Comparison of ENCODE assay signal across 18 cellular contexts in genomic region chr10:92814790-92815189, GRCh38. TPM values are rescaled to one million over a fixed set of nuclear protein-coding genes. Genes with fewer than 3 reads are reported as not detected.
A peak's percentile ranks its signal among the peaks of the same experiment; 100 is the strongest.
DNase-seq lines count a peak whose midpoint lies in the region; ATAC-seq, FAIRE-seq and TF ChIP-seq lines count a peak whose summit lies in the region.
"Had no signal": no experiment of that assay in that cellular context is flagged by ENCODE, and none has a peak within 500 bp of the region (broad histone marks: within the 10 kb centered on the region; RNA-seq: fewer than 3 reads in every experiment).

No MANE protein-coding gene starts in this region.

- POLR2A ChIA-PET in IMR-90 (lab: Charles Lee; ENCODE audit: unreplicated experiment) (no interaction called here), K562 (lab: Yijun Ruan, JAX) (interaction anchor here (1.2 kb wide), 1 partner anchor 14 kb away, joined by 3 read pairs; no protein-coding TSS in a partner anchor)

- peak overlapping the region; percentile 61; the same call in 1 of the 2 replicates for H4K5ac ChIP-seq in IMR-90 (ENCODE audit: low read depth, low read length)

- no peak for DNase-seq in IMR-90
- DNase-seq in KBM-7 = peak; percentile 25
- DNase-seq in K562 (ENCODE audit: extremely low read depth in 1 of 4, low spot score in 3 of 4) = no peak
- DNase-seq in mesenchymal stem cell = no peak
- DNase-seq in adrenal gland = no peak
- DNase-seq in NCI-H1092 (lab: John Stamatoyannopoulos, UW) = no peak
- no peak for DNase-seq in cardiac septum (ENCODE audit: low spot score)
- DNase-seq: C1 segment of cervical spinal cord; Caco-2; CD8-positive, alpha-beta T cell; DMS153; DND-41; GOT3; H9 had no signal

- H3K36me3 ChIP-seq in IMR-90 (ENCODE audit: control insufficient read depth, insufficient read depth, low read length) = no peaks in the 10 kb centered on the region
- no peaks in the 10 kb centered on the region for H3K36me3 ChIP-seq in K562 (ENCODE audit: control insufficient read depth, insufficient read depth, low read length)
- no peaks in the 10 kb centered on the region for H3K36me3 ChIP-seq in mesenchymal stem cell (ENCODE audit: control insufficient read depth in 1 of 2, insufficient read depth in 2 of 2, low read depth in 1 of 2, low read length in 2 of 2)
- no peaks in the 10 kb centered on the region for H3K36me3 ChIP-seq in adrenal gland (replicated peaks in 1 of 2)

- H3K23ac ChIP-seq in IMR-90 (ENCODE audit: low read depth, low read length) (peak overlapping the region; percentile 6), mesenchymal stem cell (ENCODE audit: low read length in 2 of 2) (no peak overlapping the region)

- intact Hi-C loops in IMR-90 (cut with micrococcal nuclease) (no loop called here), K562 (cut with micrococcal nuclease) (no loop called here), adrenal gland (cut with DNase I) (loop anchor here in 1 of 2 donors (10.0 kb wide), 1 partner anchor 130 kb away; the partner anchor contains the start of gene HHEX), cardiac septum (cut with DNase I) (no loop called here)

- peak overlapping the region; percentile 83 for H2BK120ac ChIP-seq in IMR-90 (ENCODE audit: low read depth, low read length)
- no peak overlapping the region for H2BK120ac ChIP-seq in mesenchymal stem cell (ENCODE audit: low read depth, low read length)

- no peak for TF ChIP-seq RAD21 in IMR-90 (IDR thresholded peaks at IDR 0.05; ENCODE audit: low read length)
- no peak for TF ChIP-seq RAD21 in K562 (CRISPR knock-in tag; conservative IDR thresholded peaks at IDR 0.05 in 1 of 2, IDR thresholded peaks at IDR 0.05 in 1 of 2)

- BruUV-seq in IMR-90 (replicated peaks; lab: Mats Ljungman, UMichigan) (no TSS peak), K562 (replicated peaks; lab: Mats Ljungman, UMichigan) (no TSS peak)

- TF ChIP-seq POLR2A in IMR-90 (IDR thresholded peaks at IDR 0.05; ENCODE audit: low read depth, low read length) (no peak), K562 (conservative IDR thresholded peaks at IDR 0.05) (no peak), adrenal gland (IDR thresholded peaks at IDR 0.05) (no peak)

- H3K9me3 ChIP-seq in IMR-90 (ENCODE audit: control insufficient read depth, insufficient read depth, low read length) = no peaks in the 10 kb centered on the region
- no peaks in the 10 kb centered on the region for H3K9me3 ChIP-seq in K562 (replicated peaks; ENCODE audit: control insufficient read depth, insufficient read depth, low read depth, low read length)
- no peaks in the 10 kb centered on the region for H3K9me3 ChIP-seq in mesenchymal stem cell (ENCODE audit: control insufficient read depth, low read length)
- H3K9me3 ChIP-seq in adrenal gland (replicated peaks in 1 of 3) = no peaks in the 10 kb centered on the region
- H3K9me3 ChIP-seq: Caco-2 had no signal

- H3K4me2 ChIP-seq in IMR-90 (ENCODE audit: low read depth, low read length) (no peak overlapping the region), K562 (ENCODE audit: insufficient read depth, low read length) (no peak overlapping the region; the same call in 1 of the 2 replicates), mesenchymal stem cell (ENCODE audit: low read length, poor library complexity, severe bottlenecking) (no peak overlapping the region)

- no peak for TF ChIP-seq EP300 in K562 (IDR thresholded peaks at IDR 0.05; ENCODE audit: low read length)

- H3K79me1 ChIP-seq in IMR-90 (ENCODE audit: low read depth in 1 of 2, low read length in 2 of 2) = no peaks in the 10 kb centered on the region
- no peaks in the 10 kb centered on the region for H3K79me1 ChIP-seq in mesenchymal stem cell (replicated peaks; ENCODE audit: low read length, poor library complexity, severe bottlenecking)

- no peaks in the 10 kb centered on the region for H3K27me3 ChIP-seq in IMR-90 (ENCODE audit: control insufficient read depth, insufficient read depth, low read length)
- H3K27me3 ChIP-seq in K562 (ENCODE audit: control insufficient read depth in 2 of 2, insufficient read depth in 2 of 2, low read length in 2 of 2) = no peaks in the 10 kb centered on the region
- H3K27me3 ChIP-seq in mesenchymal stem cell (ENCODE audit: control insufficient read depth in 1 of 2, insufficient read depth in 1 of 2, low read length in 2 of 2) = peaks cover 16 to 37% of the 10 kb centered on the region in 2 experiments
- H3K27me3 ChIP-seq in adrenal gland = no peaks in the 10 kb centered on the region

- no CpG with 5 or more reads among the region's 2 CpGs for WGBS in IMR-90 (ENCODE audit: extremely low coverage in 2 of 2, insufficient read length in 1 of 2), 2 experiments
- whole genome bisulfite sequencing in K562 (ENCODE audit: insufficient coverage, low coverage, missing lambda C conversion rate) = 28% methylated on average over 2 of the region's 2 CpGs
- 100% methylated on average over 2 of the region's 2 CpGs for WGBS in mesenchymal stem cell
- 63 to 84% (median 76%) methylated on average over 2 of the region's 2 CpGs for WGBS in adrenal gland, 4 donors

- ATAC-seq in IMR-90 (ENCODE audit: low read depth) = no peak
- ATAC-seq in K562 = no peak
- no peak for ATAC-seq in GM19035 (IDR thresholded peaks at IDR 0.05; ENCODE audit: unreplicated experiment)
- ATAC-seq: CD8-positive, alpha-beta T cell; GM12878; HCT116 had no signal

- H2BK15ac ChIP-seq in IMR-90 (ENCODE audit: low read depth, low read length) (peak overlapping the region; percentile 89; the same call in 2 of the 3 replicates), mesenchymal stem cell (ENCODE audit: low read depth, poor library complexity, severe bottlenecking) (no peak overlapping the region)

- H2BK20ac ChIP-seq in IMR-90 (ENCODE audit: low read depth, low read length) = peak overlapping the region; percentile 77

- H3K27ac ChIP-seq in IMR-90 (ENCODE audit: insufficient read depth, low read length) = 0 out of 2 replicates have a peak overlapping the region, but pooled peaks have one; percentile 17
- no peak overlapping the region for H3K27ac ChIP-seq in K562 (ENCODE audit: extremely low read depth, low read depth, low read length)
- no peak overlapping the region for H3K27ac ChIP-seq in mesenchymal stem cell (ENCODE audit: low read length, poor library complexity, severe bottlenecking)
- H3K27ac ChIP-seq in adrenal gland = no peak overlapping the region

- no peaks in the 10 kb centered on the region for H4K20me1 ChIP-seq in IMR-90 (ENCODE audit: insufficient read depth, low read length)
- H4K20me1 ChIP-seq in K562 (replicated peaks; ENCODE audit: control insufficient read depth, insufficient read depth, low read length) = no peaks in the 10 kb centered on the region

- CTCF ChIA-PET in IMR-90 (lab: Yijun Ruan, JAX) = no interaction called here
- CTCF ChIA-PET in K562 (lab: Yijun Ruan, JAX; ENCODE audit: low intra/inter-chr PET ratio) = interaction anchor here (0.5 kb wide), 1 partner anchor 55 kb away, joined by 3 read pairs; no protein-coding TSS in a partner anchor

- peak overlapping the region; percentile 67 for H3K14ac ChIP-seq in IMR-90 (replicated peaks; ENCODE audit: low read depth, low read length)
- no peak overlapping the region for H3K14ac ChIP-seq in mesenchymal stem cell (ENCODE audit: low read length in 2 of 2)

- in situ Hi-C loops in IMR-90 (cut with MboI; ENCODE audit: low sequenced_read_pairs) = no loop called here
- in situ Hi-C loops in KBM-7 (cut with MboI; ENCODE audit: low pct_unique_long_range_greater_than_20kb, low sequenced_read_pairs) = no loop called here
- in situ Hi-C loops in K562 (cut with MboI) = no loop called here

- peak overlapping the region; percentile 38; the same call in 1 of the 2 replicates for H3K56ac ChIP-seq in IMR-90 (ENCODE audit: extremely low read depth, insufficient read depth, low read length)

- no peak overlapping the region for H3K9ac ChIP-seq in IMR-90 (ENCODE audit: low read depth, low read length)
- no peak overlapping the region for H3K9ac ChIP-seq in K562 (ENCODE audit: insufficient read depth in 1 of 2, low read depth in 2 of 2, low read length in 2 of 2)
- no peak overlapping the region for H3K9ac ChIP-seq in mesenchymal stem cell (ENCODE audit: low read length)

- H2AK9ac ChIP-seq in IMR-90 (replicated peaks; ENCODE audit: low read depth, low read length, poor library complexity) = peak overlapping the region; percentile 4

- H2AK5ac ChIP-seq in IMR-90 (ENCODE audit: low read depth, low read length) (peak overlapping the region; percentile 89), mesenchymal stem cell (ENCODE audit: low read length, severe bottlenecking) (no peak overlapping the region)

- H3K4me3 ChIP-seq in IMR-90 (ENCODE audit: insufficient read depth, low read depth, low read length) (no peak overlapping the region), K562 (no peak overlapping the region), mesenchymal stem cell (ENCODE audit: insufficient read depth in 1 of 2, low read depth in 1 of 2, low read length in 2 of 2) (no peak overlapping the region), adrenal gland (no peak overlapping the region)
- H3K4me3 ChIP-seq: GM12878 had no signal

- H3K79me2 ChIP-seq in K562 (ENCODE audit: control insufficient read depth, insufficient read depth, low read length) = no peaks in the 10 kb centered on the region

- peak overlapping the region; percentile 34 to 41; a peak in 2 of 4 replicates for H4K8ac ChIP-seq in IMR-90 (ENCODE audit: low read depth in 2 of 2, low read length in 2 of 2)
- no peak overlapping the region for H4K8ac ChIP-seq in mesenchymal stem cell (ENCODE audit: low read length)

- TF ChIP-seq CTCF in IMR-90 (conservative IDR thresholded peaks at IDR 0.05; ENCODE audit: low read depth, low read length) (no peak), K562 (IDR thresholded peaks at IDR 0.05 in 2 of 3, conservative IDR thresholded peaks at IDR 0.05 in 1 of 3; ENCODE audit: insufficient read depth in 2 of 3, low read depth in 1 of 3, low read length in 3 of 3) (no peak), adrenal gland (IDR thresholded peaks at IDR 0.05) (no peak)

- H2AFZ ChIP-seq in IMR-90 (replicated peaks; ENCODE audit: low read length, poor library complexity) = peak overlapping the region; percentile 61
- H2AFZ ChIP-seq in K562 (ENCODE audit: low read depth, low read length) = peak overlapping the region; percentile 78; the same call in 1 of the 2 replicates
- H2AFZ ChIP-seq in mesenchymal stem cell (ENCODE audit: low read depth, low read length) = no peak overlapping the region

- H4K91ac ChIP-seq in IMR-90 (ENCODE audit: insufficient read depth, low read depth, low read length) (peak overlapping the region; percentile 64), mesenchymal stem cell (ENCODE audit: low read length) (peak overlapping the region; percentile 60)

- peaks cover 3% of the 10 kb centered on the region; the same call in 1 of the 2 replicates for H3K9me1 ChIP-seq in IMR-90 (ENCODE audit: insufficient read depth, low read length)
- H3K9me1 ChIP-seq in K562 (ENCODE audit: control insufficient read depth, insufficient read depth, low read length) = no peaks in the 10 kb centered on the region

- peak overlapping the region in 1 of 2 experiments; percentile 69 for H2BK12ac ChIP-seq in mesenchymal stem cell (ENCODE audit: low read length in 2 of 2)

- H3K4ac ChIP-seq in IMR-90 (ENCODE audit: low read depth, low read length) = peak overlapping the region; percentile 95
- no peak overlapping the region for H3K4ac ChIP-seq in mesenchymal stem cell (ENCODE audit: low read depth in 1 of 2, low read length in 2 of 2)

- H2BK5ac ChIP-seq in IMR-90 (ENCODE audit: low read depth, low read length, poor library complexity, severe bottlenecking) (peak overlapping the region; percentile 35), mesenchymal stem cell (ENCODE audit: low read depth, low read length, poor library complexity, severe bottlenecking) (no peak overlapping the region)

- peak; percentile 60 for FAIRE-seq in K562 (lab: Jason Lieb, UNC)
- FAIRE-seq: G401.6, GM12878 had no signal

- H3K4me1 ChIP-seq in IMR-90 (ENCODE audit: control insufficient read depth, insufficient read depth, low read length) (peaks cover 11% of the 10 kb centered on the region), K562 (replicated peaks in 1 of 2; ENCODE audit: control insufficient read depth in 2 of 2, insufficient read depth in 2 of 2, low read length in 2 of 2) (peaks cover 0 to 3% of the 10 kb centered on the region in 2 experiments; a peak in 3 of 5 replicates), mesenchymal stem cell (ENCODE audit: control insufficient read depth, insufficient read depth, low read depth, low read length) (no peaks in the 10 kb centered on the region), adrenal gland (replicated peaks in 1 of 2) (no peaks in the 10 kb centered on the region)

- dilution Hi-C loops in IMR-90 (cut with HindIII; ENCODE audit: low sequenced_read_pairs, unreplicated experiment) = no loop called here

- H3K18ac ChIP-seq in IMR-90 (ENCODE audit: low read depth, low read length) = peak overlapping the region; percentile 66
- peak overlapping the region in 1 of 2 experiments; percentile 80 for H3K18ac ChIP-seq in mesenchymal stem cell (ENCODE audit: low read depth in 1 of 2, low read length in 2 of 2)

RNA-seq across cellular contexts. Expression of gene EXOC6, which starts 33.5 kb away (rescaled TPM):
- total RNA-seq in IMR-90 (2012; rRNA removed) (11.5 and 29.2 TPM in 2 replicates), K562 (2014; rRNA removed) (21.3 and 45.1 TPM in 2 replicates), K562 (2014; rRNA removed; fragmentation: Illumina TruSeq; extraction: Trizol) (34.7 and 41.8 TPM in 2 replicates), K562 (2015; rRNA removed; fragmentation: Illumina TruSeq; extraction: Trizol) (30.1 and 34.7 TPM in 2 replicates), K562 (2021) (24.7 and 25.0 TPM in 2 replicates), adrenal gland (10 to 100 TPM; 14.2 to 41.6 (median 27.0) TPM), cardiac septum (9.9 TPM)
- polyA plus RNA-seq in IMR-90 (2012; rRNA removed) (3.8 and 4.5 TPM in 2 replicates), K562 (2011; rRNA removed) (24.9 and 42.5 TPM in 2 replicates), K562 (2014; fragmentation: Illumina TruSeq; extraction: Trizol) (40.4 and 42.8 TPM in 2 replicates), K562 (2014; fragmentation: Nextera tagmentation; extraction: Ambion mirVana) (10 to 100 TPM; 13.9 to 17.0 TPM), K562 (2014; rRNA removed) (14.2 and 17.3 TPM in 2 replicates), adrenal gland (10 to 100 TPM in 1 of 3 donors, 1 to 10 TPM in 2; 7.1 to 25.6 (median 9.0) TPM)
- 0.80 and 1.0 TPM in 2 replicates for polyA plus RNA-seq in IMR-90 (2012; cell fraction: cytosol; rRNA removed)
- polyA plus RNA-seq in IMR-90 (2012; cell fraction: nucleus; rRNA removed; ENCODE audit: low replicate concordance) = 0.49 and 4.0 TPM in 2 replicates
- 16.4 and 84.1 TPM in 2 replicates for total RNA-seq in K562 (2011; cell fraction: chromatin; rRNA removed; ENCODE audit: low replicate concordance)
- 24.0 and 28.2 TPM in 2 replicates for total RNA-seq in K562 (2011; cell fraction: nucleolus; rRNA removed)
- 25.2 and 30.2 TPM in 2 replicates for total RNA-seq in K562 (2011; cell fraction: nucleoplasm; rRNA removed)
- polyA plus RNA-seq in K562 (2011; cell fraction: cytosol; rRNA removed) = 3.8 and 8.0 TPM in 2 replicates
- 20.7 and 27.0 TPM in 2 replicates for polyA plus RNA-seq in K562 (2011; cell fraction: nucleus; rRNA removed)
- polyA plus RNA-seq in K562 (2012) = 20.9 and 30.9 TPM in 2 replicates
- 21.3 and 30.5 TPM in 2 replicates for polyA minus RNA-seq in K562 (2011; rRNA and poly(A)+ RNA removed)
- 16.7 and 23.3 TPM in 2 replicates for polyA minus RNA-seq in K562 (2011; cell fraction: cytosol; rRNA and poly(A)+ RNA removed)
- 13.7 and 44.5 TPM in 2 replicates for polyA minus RNA-seq in K562 (2011; cell fraction: nucleus; rRNA and poly(A)+ RNA removed)
- 6.3 TPM for polyA plus RNA-seq in mesenchymal stem cell (2013, experiment 1 of 2)
- polyA plus RNA-seq in mesenchymal stem cell (2013, experiment 2 of 2) = 6.8 TPM
